ENCODE assay signal across 8 cellular contexts in the genomic region with DNA sequence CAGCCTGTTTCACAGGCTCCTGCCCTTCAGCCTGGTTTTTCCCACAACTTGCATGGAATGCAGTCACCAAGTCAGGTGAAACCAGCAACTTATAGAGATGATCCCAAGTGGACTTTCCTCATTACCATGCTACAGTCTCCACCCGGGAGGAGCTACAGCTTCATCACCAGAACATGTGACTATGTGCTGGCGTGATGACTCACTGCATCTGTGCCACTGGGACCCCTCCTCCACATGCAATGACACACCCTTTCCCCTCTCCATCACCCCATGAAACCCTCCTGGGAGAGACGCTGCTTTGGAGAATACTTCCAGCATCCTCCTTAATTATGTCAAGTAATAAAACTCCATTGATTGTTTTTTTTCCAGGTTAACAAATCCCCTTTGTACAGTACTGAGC. TPM values are rescaled to one million over a fixed set of nuclear protein-coding genes. Genes with fewer than 3 reads are reported as not detected.
DNase-seq lines count a peak whose midpoint lies in the region; ATAC-seq and TF ChIP-seq lines count a peak whose summit lies in the region.

No MANE protein-coding gene starts in this region.

- no peaks in the 10 kb centered on the region for H3K9me3 Mint-ChIP-seq in activated CD4-positive, alpha-beta memory T cell treated with anti-CD3 and anti-CD28 coated beads for 36 hours
- no peaks in the 10 kb centered on the region for H3K9me3 Mint-ChIP-seq in activated CD4-positive, alpha-beta memory T cell treated with anti-CD3 and anti-CD28 coated beads, Interleukin-2, amount 10 ng/mL, durations not matched to agents 7 days and 5 days
- no peaks in the 10 kb centered on the region for H3K9me3 Mint-ChIP-seq in WTC11
- H3K9me3 Mint-ChIP-seq in stimulated activated naive CD8-positive, alpha-beta T cell treated with anti-CD3 and anti-CD28 coated beads, Interleukin-15, Interleukin-2, amounts not matched to agents 100 ng/mL and 50 ng/mL, for 24 hours, result no peaks in the 10 kb centered on the region
- H3K9me3 Mint-ChIP-seq in effector memory CD8-positive, alpha-beta T cell, result no peaks in the 10 kb centered on the region

- no peaks in the 10 kb centered on the region for H3K27me3 ChIP-seq in foreskin keratinocyte

- ATAC-seq in WTC11, result peak; percentile 44
- ATAC-seq in foreskin keratinocyte, result peak; percentile 95
- no peak for ATAC-seq in effector memory CD8-positive, alpha-beta T cell (replicated peaks)

- CTCF ChIA-PET in activated CD4-positive, alpha-beta memory T cell treated with anti-CD3 and anti-CD28 coated beads for 36 hours (lab: Charles Lee), result interaction anchor here (0.9 kb wide), 1 partner anchor 22 kb away, joined by 4 read pairs; no protein-coding TSS in a partner anchor
- CTCF ChIA-PET in activated CD4-positive, alpha-beta memory T cell treated with anti-CD3 and anti-CD28 coated beads, Interleukin-2, amount 10 ng/mL, durations not matched to agents 7 days and 5 days (lab: Charles Lee), result interaction anchor here (0.9 kb wide), 1 partner anchor 25 kb away, joined by 4 read pairs; no protein-coding TSS in a partner anchor
- CTCF ChIA-PET in WTC11 (lab: Charles Lee), result interaction anchor here (1.1 kb wide), 1 partner anchor 22 kb away, joined by 3 read pairs; no protein-coding TSS in a partner anchor

- peak overlapping the region; percentile 27 for H3K27ac ChIP-seq in foreskin keratinocyte

- no peak for TF ChIP-seq CTCF in WTC11 (IDR thresholded peaks at IDR 0.05)
- no peak for TF ChIP-seq CTCF in foreskin keratinocyte (conservative IDR thresholded peaks at IDR 0.05)

- DNase-seq in activated CD4-positive, alpha-beta memory T cell treated with anti-CD3 and anti-CD28 coated beads for 36 hours, result peak; percentile 19
- DNase-seq in activated CD4-positive, alpha-beta memory T cell treated with anti-CD3 and anti-CD28 coated beads, Interleukin-2, amount 10 ng/mL, durations not matched to agents 7 days and 5 days, result no peak
- no peak for DNase-seq in WTC11 (ENCODE audit: low spot score)
- DNase-seq in foreskin keratinocyte, result peak; percentile 40 to 77
- DNase-seq in effector memory CD8-positive, alpha-beta T cell, result no peak
- DNase-seq in 8988T, result no peak
- DNase-seq in iPS-NIHi11 (ENCODE audit: low spot score), result no peak

- no peak overlapping the region for H3K4me3 Mint-ChIP-seq in activated CD4-positive, alpha-beta memory T cell treated with anti-CD3 and anti-CD28 coated beads for 36 hours
- no peak overlapping the region for H3K4me3 Mint-ChIP-seq in activated CD4-positive, alpha-beta memory T cell treated with anti-CD3 and anti-CD28 coated beads, Interleukin-2, amount 10 ng/mL, durations not matched to agents 7 days and 5 days
- no peak overlapping the region for H3K4me3 Mint-ChIP-seq in WTC11
- H3K4me3 Mint-ChIP-seq in stimulated activated naive CD8-positive, alpha-beta T cell treated with anti-CD3 and anti-CD28 coated beads, Interleukin-15, Interleukin-2, amounts not matched to agents 100 ng/mL and 50 ng/mL, for 24 hours, result no peak overlapping the region
- H3K4me3 Mint-ChIP-seq in effector memory CD8-positive, alpha-beta T cell, result no peak overlapping the region

- H3K27ac Mint-ChIP-seq in activated CD4-positive, alpha-beta memory T cell treated with anti-CD3 and anti-CD28 coated beads for 36 hours, result peak overlapping the region; percentile 23
- H3K27ac Mint-ChIP-seq in activated CD4-positive, alpha-beta memory T cell treated with anti-CD3 and anti-CD28 coated beads, Interleukin-2, amount 10 ng/mL, durations not matched to agents 7 days and 5 days, result no peak overlapping the region
- H3K27ac Mint-ChIP-seq in WTC11, result peak overlapping the region; percentile 66; the same call in 1 of the 2 replicates
- peak overlapping the region; percentile 8 for H3K27ac Mint-ChIP-seq in stimulated activated naive CD8-positive, alpha-beta T cell treated with anti-CD3 and anti-CD28 coated beads, Interleukin-15, Interleukin-2, amounts not matched to agents 100 ng/mL and 50 ng/mL, for 24 hours
- H3K27ac Mint-ChIP-seq in effector memory CD8-positive, alpha-beta T cell, result peak overlapping the region in 1 of 2 donors; percentile 41

- intact Hi-C loops in activated CD4-positive, alpha-beta memory T cell treated with anti-CD3 and anti-CD28 coated beads for 36 hours (cut with micrococcal nuclease), result no loop called here

- POLR2A ChIA-PET in activated CD4-positive, alpha-beta memory T cell treated with anti-CD3 and anti-CD28 coated beads for 36 hours (lab: Charles Lee), result no interaction called here
- POLR2A ChIA-PET in activated CD4-positive, alpha-beta memory T cell treated with anti-CD3 and anti-CD28 coated beads, Interleukin-2, amount 10 ng/mL, durations not matched to agents 7 days and 5 days (lab: Charles Lee), result no interaction called here
- POLR2A ChIA-PET in WTC11 (lab: Charles Lee), result no interaction called here

- H3K4me1 Mint-ChIP-seq in activated CD4-positive, alpha-beta memory T cell treated with anti-CD3 and anti-CD28 coated beads for 36 hours (ENCODE audit: low read depth), result peaks cover 8% of the 10 kb centered on the region
- H3K4me1 Mint-ChIP-seq in activated CD4-positive, alpha-beta memory T cell treated with anti-CD3 and anti-CD28 coated beads, Interleukin-2, amount 10 ng/mL, durations not matched to agents 7 days and 5 days, result peaks cover 5% of the 10 kb centered on the region
- H3K4me1 Mint-ChIP-seq in WTC11, result peaks cover 16% of the 10 kb centered on the region
- peaks cover 10% of the 10 kb centered on the region for H3K4me1 Mint-ChIP-seq in stimulated activated naive CD8-positive, alpha-beta T cell treated with anti-CD3 and anti-CD28 coated beads, Interleukin-15, Interleukin-2, amounts not matched to agents 100 ng/mL and 50 ng/mL, for 24 hours (ENCODE audit: low read depth)
- peaks cover 5 to 7% of the 10 kb centered on the region in 2 donors for H3K4me1 Mint-ChIP-seq in effector memory CD8-positive, alpha-beta T cell (ENCODE audit: low read depth in 2 of 2)

- no peaks in the 10 kb centered on the region for H3K4me1 ChIP-seq in foreskin keratinocyte

- H3K27me3 Mint-ChIP-seq in activated CD4-positive, alpha-beta memory T cell treated with anti-CD3 and anti-CD28 coated beads for 36 hours, result no peaks in the 10 kb centered on the region
- no peaks in the 10 kb centered on the region for H3K27me3 Mint-ChIP-seq in activated CD4-positive, alpha-beta memory T cell treated with anti-CD3 and anti-CD28 coated beads, Interleukin-2, amount 10 ng/mL, durations not matched to agents 7 days and 5 days
- H3K27me3 Mint-ChIP-seq in WTC11 (ENCODE audit: low read depth), result no peaks in the 10 kb centered on the region
- H3K27me3 Mint-ChIP-seq in stimulated activated naive CD8-positive, alpha-beta T cell treated with anti-CD3 and anti-CD28 coated beads, Interleukin-15, Interleukin-2, amounts not matched to agents 100 ng/mL and 50 ng/mL, for 24 hours, result no peaks in the 10 kb centered on the region
- H3K27me3 Mint-ChIP-seq in effector memory CD8-positive, alpha-beta T cell, result no peaks in the 10 kb centered on the region

- H3K36me3 Mint-ChIP-seq in activated CD4-positive, alpha-beta memory T cell treated with anti-CD3 and anti-CD28 coated beads for 36 hours, result peaks cover 26% of the 10 kb centered on the region
- H3K36me3 Mint-ChIP-seq in activated CD4-positive, alpha-beta memory T cell treated with anti-CD3 and anti-CD28 coated beads, Interleukin-2, amount 10 ng/mL, durations not matched to agents 7 days and 5 days (ENCODE audit: low read depth), result peaks cover 30% of the 10 kb centered on the region
- peaks cover 21% of the 10 kb centered on the region for H3K36me3 Mint-ChIP-seq in WTC11
- peaks cover 41% of the 10 kb centered on the region for H3K36me3 Mint-ChIP-seq in stimulated activated naive CD8-positive, alpha-beta T cell treated with anti-CD3 and anti-CD28 coated beads, Interleukin-15, Interleukin-2, amounts not matched to agents 100 ng/mL and 50 ng/mL, for 24 hours (ENCODE audit: low read depth)
- H3K36me3 Mint-ChIP-seq in effector memory CD8-positive, alpha-beta T cell (ENCODE audit: insufficient read depth), result peaks cover 34% of the 10 kb centered on the region

TF ChIP-seq in WTC11, 78 proteins besides CTCF, POLR2A, EP300 and RAD21:
- TF ChIP-seq ZBTB21 (CRISPR knock-in tag; IDR thresholded peaks at IDR 0.05; ENCODE audit: borderline replicate concordance), result no peak
- TF ChIP-seq, protein P1, sequence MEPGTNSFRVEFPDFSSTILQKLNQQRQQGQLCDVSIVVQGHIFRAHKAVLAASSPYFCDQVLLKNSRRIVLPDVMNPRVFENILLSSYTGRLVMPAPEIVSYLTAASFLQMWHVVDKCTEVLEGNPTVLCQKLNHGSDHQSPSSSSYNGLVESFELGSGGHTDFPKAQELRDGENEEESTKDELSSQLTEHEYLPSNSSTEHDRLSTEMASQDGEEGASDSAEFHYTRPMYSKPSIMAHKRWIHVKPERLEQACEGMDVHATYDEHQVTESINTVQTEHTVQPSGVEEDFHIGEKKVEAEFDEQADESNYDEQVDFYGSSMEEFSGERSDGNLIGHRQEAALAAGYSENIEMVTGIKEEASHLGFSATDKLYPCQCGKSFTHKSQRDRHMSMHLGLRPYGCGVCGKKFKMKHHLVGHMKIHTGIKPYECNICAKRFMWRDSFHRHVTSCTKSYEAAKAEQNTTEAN (CRISPR knock-in tag; IDR thresholded peaks at IDR 0.05), result no peak
- no peak for TF ChIP-seq OVOL2 (CRISPR knock-in tag; IDR thresholded peaks at IDR 0.05; ENCODE audit: borderline replicate concordance)
- no peak for TF ChIP-seq SMAD3 (CRISPR knock-in tag; IDR thresholded peaks at IDR 0.05; ENCODE audit: borderline replicate concordance)

RNA-seq across cellular contexts. Expression of a gene that starts 17.6 kb away (rescaled TPM):
- total RNA-seq in activated CD4-positive, alpha-beta memory T cell treated with anti-CD3 and anti-CD28 coated beads for 36 hours, result 10 to 100 TPM; 35.5 to 36.3 TPM
- total RNA-seq in activated CD4-positive, alpha-beta memory T cell treated with anti-CD3 and anti-CD28 coated beads, Interleukin-2, amount 10 ng/mL, durations not matched to agents 7 days and 5 days, result 10 to 100 TPM; 25.5 to 26.4 TPM
- 33.1 to 36.3 TPM (median 33.6 TPM) in 3 replicates for total RNA-seq in WTC11 (2021)
- total RNA-seq in foreskin keratinocyte, result 16.9 and 27.2 TPM in 2 replicates
- polyA plus RNA-seq in foreskin keratinocyte, result 32.9 and 45.0 TPM in 2 replicates

RNA-seq across cellular contexts. Expression of a gene that starts 20.7 kb away (rescaled TPM):
- not detected for total RNA-seq in activated CD4-positive, alpha-beta memory T cell treated with anti-CD3 and anti-CD28 coated beads for 36 hours
- total RNA-seq in activated CD4-positive, alpha-beta memory T cell treated with anti-CD3 and anti-CD28 coated beads, Interleukin-2, amount 10 ng/mL, durations not matched to agents 7 days and 5 days, result not detected
- total RNA-seq in WTC11 (2021), result not detected in 3 replicates
- not detected in 2 replicates for total RNA-seq in foreskin keratinocyte
- polyA plus RNA-seq in foreskin keratinocyte, result not detected in 2 replicates

Comparison
In these comparisons a context has a peak if more than half of its experiments do, and no peak if none do; other contexts are left out.
1. DNase-seq: peak in activated CD4-positive, alpha-beta memory T cell treated with anti-CD3 and anti-CD28 coated beads for 36 hours (single experiment) and foreskin keratinocyte (2 of 2); none in activated CD4-positive, alpha-beta memory T cell treated with anti-CD3 and anti-CD28 coated beads, Interleukin-2, amount 10 ng/mL, durations not matched to agents 7 days and 5 days (single experiment), WTC11 (single experiment), effector memory CD8-positive, alpha-beta T cell (0 of 3), 8988T (single experiment) and iPS-NIHi11 (single experiment).